Comparison of ENCODE assay signal across 1 cellular context in genomic region chr7:80134105-80134535, GRCh38.
TF ChIP-seq lines count a peak whose summit lies in the region.

No MANE protein-coding gene starts in this region.

TF ChIP-seq in HepG2, 621 proteins besides CTCF, POLR2A, EP300 and RAD21 (continued from another document):
- TF ChIP-seq ZBTB1 (CRISPR knock-in tag; IDR thresholded peaks at IDR 0.05; ENCODE audit: borderline replicate concordance) (no peak), TCF12 (IDR thresholded peaks at IDR 0.05) (no peak), TCF12 (CRISPR knock-in tag; IDR thresholded peaks at IDR 0.05) (no peak), GLI4 (CRISPR knock-in tag; IDR thresholded peaks at IDR 0.05; ENCODE audit: borderline replicate concordance) (no peak), ZNF781 (CRISPR knock-in tag; IDR thresholded peaks at IDR 0.05; ENCODE audit: borderline replicate concordance, not compliant biosample characterization) (no peak), MXD4 (CRISPR knock-in tag; IDR thresholded peaks at IDR 0.05) (no peak), ZNF891 (CRISPR knock-in tag; IDR thresholded peaks at IDR 0.05) (no peak), XRCC5 (optimal IDR thresholded peaks at IDR 0.05; ENCODE audit: low read length) (no peak), STAT5B (CRISPR knock-in tag; IDR thresholded peaks at IDR 0.05) (no peak)
